Comparison of ENCODE assay signal across 19 cellular contexts in genomic region chr7:66815976-66816375, GRCh38.
"Had no signal": no experiment of that assay in that cellular context is flagged by ENCODE, and none has a peak within 500 bp of the region (broad histone marks: within the 10 kb centered on the region; RNA-seq: fewer than 3 reads in every experiment).

No MANE protein-coding gene starts in this region.

- H3K4me3 ChIP-seq: colonic mucosa, esophagus muscularis mucosa, hepatocyte, ovary, SJSA1, suprapubic skin had no signal

- ATAC-seq: activated T-cell treated with anti-CD3 and anti-CD28 coated beads, Interleukin-2, amount 50 U/mL, for 4 hours had no signal

- H3K27me3 ChIP-seq: colonic mucosa, esophagus muscularis mucosa, hepatocyte, ovary, SJSA1, suprapubic skin had no signal

- DNase-seq: activated CD4-positive, alpha-beta T cell treated with anti-CD3 and anti-CD28 coated beads, Interleukin-2, amount 50 U/mL, for 4 hours; activated CD4-positive, CD25-positive, alpha-beta regulatory T cell; activated effector memory CD4-positive, alpha-beta T cell treated with anti-CD3 and anti-CD28 coated beads, Interleukin-2, amount 50 U/mL, for 16 hours; activated T-cell treated with anti-CD3 and anti-CD28 coated beads, Interleukin-2, amount 50 U/mL, for 4 hours; amniotic stem cell; caudate nucleus; colonic mucosa; midbrain; stimulated activated CD4-positive, alpha-beta T cell treated with anti-CD3 and anti-CD28 coated beads, Interleukin-4, amount 100 ng/mL, for 1 hour; stimulated activated naive CD4-positive, alpha-beta T cell treated with Interleukin-2 at 50 U/mL for 16 hours; trophoblast cell had no signal

- H3K27ac Mint-ChIP-seq: activated naive CD4-positive, alpha-beta T cell treated with anti-CD3 and anti-CD28 coated beads, Interleukin-2, amount 50 U/mL, for 24 hours; T-helper 2 cell treated with Interferon-gamma antibody and Interleukin-4, amounts not matched to agents 5 μg/mL and 100 μg/mL, for 36 hours had no signal

- H3K4me1 Mint-ChIP-seq: activated naive CD4-positive, alpha-beta T cell treated with anti-CD3 and anti-CD28 coated beads, Interleukin-2, amount 50 U/mL, for 24 hours; neural crest cell had no signal

- H3K4me3 Mint-ChIP-seq: activated naive CD4-positive, alpha-beta T cell treated with anti-CD3 and anti-CD28 coated beads, Interleukin-2, amount 50 U/mL, for 24 hours; activated T-cell treated with anti-CD3 and anti-CD28 coated beads, Interleukin-2, amount 50 U/mL, for 4 hours; neural crest cell; T-helper 2 cell treated with Interferon-gamma antibody and Interleukin-4, amounts not matched to agents 5 μg/mL and 100 μg/mL, for 36 hours had no signal

- H3K36me3 ChIP-seq: colonic mucosa, ovary had no signal

- H3K27me3 Mint-ChIP-seq: activated naive CD4-positive, alpha-beta T cell treated with anti-CD3 and anti-CD28 coated beads, Interleukin-2, amount 50 U/mL, for 24 hours had no signal

- H3K9me3 Mint-ChIP-seq: activated naive CD4-positive, alpha-beta T cell treated with anti-CD3 and anti-CD28 coated beads, Interleukin-2, amount 50 U/mL, for 24 hours; activated T-cell treated with anti-CD3 and anti-CD28 coated beads, Interleukin-2, amount 50 U/mL, for 4 hours; neural crest cell; T-helper 2 cell treated with Interferon-gamma antibody and Interleukin-4, amounts not matched to agents 5 μg/mL and 100 μg/mL, for 36 hours had no signal
